21 cellular contexts compared by ENCODE assay signal in genomic region chr14:102580552-102581110, GRCh38. TPM values are rescaled to one million over a fixed set of nuclear protein-coding genes. Genes with fewer than 3 reads are reported as not detected.
DNase-seq lines count a peak whose midpoint lies in the region; ATAC-seq, FAIRE-seq and TF ChIP-seq lines count a peak whose summit lies in the region.
"Had no signal": no experiment of that assay in that cellular context is flagged by ENCODE, and none has a peak within 500 bp of the region (broad histone marks: within the 10 kb centered on the region; RNA-seq: fewer than 3 reads in every experiment).

No MANE protein-coding gene starts in this region.

- intact Hi-C loops in HepG2 (cut with micrococcal nuclease; ENCODE audit: unreplicated experiment), result no loop called here
- intact Hi-C loops in right lobe of liver (cut with DNase I), result no loop called here

- TF ChIP-seq CTCF in HepG2 (CRISPR knock-in tag; IDR thresholded peaks at IDR 0.05) (peak; percentile 35), right lobe of liver (IDR thresholded peaks at IDR 0.05) (no peak)

- H3K36me3 ChIP-seq in HepG2 (replicated peaks in 1 of 2; ENCODE audit: control insufficient read depth in 1 of 2, insufficient read depth in 2 of 2, low read length in 2 of 2) (no peaks in the 10 kb centered on the region), right lobe of liver (no peaks in the 10 kb centered on the region), Karpas-422 (ENCODE audit: insufficient read depth, low read length) (no peaks in the 10 kb centered on the region)
- H3K36me3 ChIP-seq: pancreas, tibial artery had no signal

- TF ChIP-seq POLR2A in HepG2 (IDR thresholded peaks at IDR 0.05; ENCODE audit: insufficient read depth in 1 of 2, low read depth in 2 of 2, low read length in 2 of 2) (no peak), right lobe of liver (IDR thresholded peaks at IDR 0.05) (no peak)

- peak overlapping the region; percentile 85 for H3K4me2 ChIP-seq in HepG2 (ENCODE audit: low read depth, low read length)
- no peak overlapping the region for H3K4me2 ChIP-seq in Karpas-422 (ENCODE audit: low read depth, low read length, poor library complexity, severe bottlenecking)

- POLR2A ChIA-PET in HepG2 (lab: Yijun Ruan, JAX), result interaction anchor here (1.3 kb wide), 1 partner anchor 56 kb away, joined by 4 read pairs; no protein-coding TSS in a partner anchor

- in situ Hi-C loops in HepG2 (cut with HindIII; ENCODE audit: extremely low pct_ligation_motif_present, low pct_unique_long_range_greater_than_20kb), result no loop called here

- TF ChIP-seq EP300 in HepG2 (IDR thresholded peaks at IDR 0.05; ENCODE audit: low read depth in 2 of 2, low read length in 2 of 2) (no peak), HepG2 (CRISPR knock-in tag; IDR thresholded peaks at IDR 0.05; ENCODE audit: borderline replicate concordance) (no peak)

- no TSS peak for BruUV-seq in HepG2 (replicated peaks; lab: Mats Ljungman, UMichigan)

- CTCF ChIA-PET in HepG2 (lab: Yijun Ruan, JAX; ENCODE audit: low intra/inter-chr PET ratio, low total read pairs), result no interaction called here

- H3K27ac ChIP-seq in HepG2 (ENCODE audit: extremely low read length, insufficient read depth, low read length), result no peak overlapping the region
- H3K27ac ChIP-seq in right lobe of liver, result no peak overlapping the region
- H3K27ac ChIP-seq in Karpas-422 (ENCODE audit: low read length), result no peak overlapping the region
- H3K27ac ChIP-seq: pancreas, tibial artery, VCaP had no signal

- H4K20me1 ChIP-seq in HepG2 (ENCODE audit: insufficient read depth, low read length), result no peaks in the 10 kb centered on the region
- H4K20me1 ChIP-seq in Karpas-422 (ENCODE audit: insufficient read depth, low read depth, low read length), result no peaks in the 10 kb centered on the region

- TF ChIP-seq RAD21 in HepG2 (CRISPR knock-in tag; IDR thresholded peaks at IDR 0.05), result no peak

- no peaks in the 10 kb centered on the region for H3K79me2 ChIP-seq in HepG2 (ENCODE audit: insufficient read depth, low read length)
- H3K79me2 ChIP-seq in Karpas-422 (ENCODE audit: low read length), result no peaks in the 10 kb centered on the region

- ATAC-seq in HepG2 (peak; percentile 55), right lobe of liver (no peak), esophagus mucosa (peak; percentile 53), HG03135 (IDR thresholded peaks at IDR 0.05; ENCODE audit: unreplicated experiment) (no peak)
- ATAC-seq: activated naive CD4-positive, alpha-beta T cell treated with anti-CD3 and anti-CD28 coated beads, Interleukin-2, amount 50 U/mL, for 72 hours; activated T-cell treated with anti-CD3 and anti-CD28 coated beads, Interleukin-2, amount 50 U/mL, for 4 hours; T-cell had no signal

- H3K27me3 ChIP-seq in HepG2 (ENCODE audit: control insufficient read depth in 1 of 2, insufficient read depth in 2 of 2, low read length in 2 of 2), result no peaks in the 10 kb centered on the region
- no peaks in the 10 kb centered on the region for H3K27me3 ChIP-seq in right lobe of liver
- H3K27me3 ChIP-seq in Karpas-422 (ENCODE audit: low read length), result 0 out of 2 replicates have a peak, but pooled peaks cover 3% of the 10 kb centered on the region
- H3K27me3 ChIP-seq: pancreas had no signal

- DNase-seq in HepG2 (ENCODE audit: low spot score), result no peak
- no peak for DNase-seq in right lobe of liver
- peak; percentile 19 for DNase-seq in RPMI7951 (ENCODE audit: low read depth)
- DNase-seq in anterior cingulate cortex (lab: John Stamatoyannopoulos, UW), result no peak
- DNase-seq in Karpas-422, result no peak
- DNase-seq in NCI-H69 (lab: John Stamatoyannopoulos, UW), result no peak
- DNase-seq: activated CD4-positive, alpha-beta memory T cell treated with anti-CD3 and anti-CD28 coated beads, Interleukin-2, amount 10 ng/mL, durations not matched to agents 7 days and 5 days; activated T-cell treated with anti-CD3 and anti-CD28 coated beads, Interleukin-2, amount 50 U/mL, for 4 hours; GDM1; NCI-H1417 treated with DMSO at 0.1 percent for 48 hours; NCI-H2171; pancreas; T-cell; tibial artery had no signal

- peak overlapping the region; percentile 19 to 58 (median 43); a peak in 5 of 6 replicates for H3K4me3 ChIP-seq in HepG2 (replicated peaks in 1 of 3; ENCODE audit: insufficient read depth in 1 of 3, low read depth in 2 of 3, low read length in 3 of 3)
- H3K4me3 ChIP-seq in right lobe of liver, result no peak overlapping the region
- no peak overlapping the region for H3K4me3 ChIP-seq in Karpas-422 (ENCODE audit: low read length)
- H3K4me3 ChIP-seq: pancreas, tibial artery had no signal

- no peak overlapping the region for H3K9ac ChIP-seq in HepG2 (ENCODE audit: insufficient read depth, low read depth, low read length)
- H3K9ac ChIP-seq in Karpas-422 (ENCODE audit: low read length), result no peak overlapping the region

- H3K9me3 ChIP-seq in HepG2 (ENCODE audit: low read length), result no peaks in the 10 kb centered on the region
- no peaks in the 10 kb centered on the region for H3K9me3 ChIP-seq in right lobe of liver
- H3K9me3 ChIP-seq in Karpas-422 (ENCODE audit: low read length), result no peaks in the 10 kb centered on the region
- H3K9me3 ChIP-seq: pancreas, tibial artery had no signal

- WGBS in HepG2 (ENCODE audit: low lambda C conversion rate), result 52% methylated on average over 8 of the region's 10 CpGs
- 88% methylated on average over 7 of the region's 10 CpGs for WGBS in right lobe of liver (ENCODE audit: insufficient coverage, low coverage, low lambda C conversion rate, missing lambda C conversion rate)

- no peaks in the 10 kb centered on the region for H3K9me2 ChIP-seq in Karpas-422 (replicated peaks; ENCODE audit: insufficient read depth, low read length)

- FAIRE-seq in HepG2 (lab: Jason Lieb, UNC), result no peak
- FAIRE-seq: A204.1, GM12891, pancreas, RCC 7860 had no signal

- peak overlapping the region; percentile 59 for H2AFZ ChIP-seq in HepG2 (ENCODE audit: low read length)
- no peak overlapping the region for H2AFZ ChIP-seq in Karpas-422 (ENCODE audit: low read length)

- H3K4me1 ChIP-seq in HepG2 (ENCODE audit: insufficient read depth, low read length), result peaks cover 82% of the 10 kb centered on the region
- H3K4me1 ChIP-seq in right lobe of liver, result no peaks in the 10 kb centered on the region
- H3K4me1 ChIP-seq in Karpas-422 (ENCODE audit: low read length), result peaks cover 10% of the 10 kb centered on the region
- H3K4me1 ChIP-seq: pancreas, tibial artery had no signal

TF ChIP-seq in HepG2, 621 proteins besides CTCF, POLR2A, EP300 and RAD21 (continues in another document):
- TF ChIP-seq TAF1 (CRISPR knock-in tag; IDR thresholded peaks at IDR 0.05) (no peak), ZNF121 (CRISPR knock-in tag; IDR thresholded peaks at IDR 0.05) (no peak), NFIC (IDR thresholded peaks at IDR 0.05; ENCODE audit: low read length) (no peak), ZNF570 (CRISPR knock-in tag; IDR thresholded peaks at IDR 0.05; ENCODE audit: borderline replicate concordance) (no peak)
- TF ChIP-seq, protein P1, sequence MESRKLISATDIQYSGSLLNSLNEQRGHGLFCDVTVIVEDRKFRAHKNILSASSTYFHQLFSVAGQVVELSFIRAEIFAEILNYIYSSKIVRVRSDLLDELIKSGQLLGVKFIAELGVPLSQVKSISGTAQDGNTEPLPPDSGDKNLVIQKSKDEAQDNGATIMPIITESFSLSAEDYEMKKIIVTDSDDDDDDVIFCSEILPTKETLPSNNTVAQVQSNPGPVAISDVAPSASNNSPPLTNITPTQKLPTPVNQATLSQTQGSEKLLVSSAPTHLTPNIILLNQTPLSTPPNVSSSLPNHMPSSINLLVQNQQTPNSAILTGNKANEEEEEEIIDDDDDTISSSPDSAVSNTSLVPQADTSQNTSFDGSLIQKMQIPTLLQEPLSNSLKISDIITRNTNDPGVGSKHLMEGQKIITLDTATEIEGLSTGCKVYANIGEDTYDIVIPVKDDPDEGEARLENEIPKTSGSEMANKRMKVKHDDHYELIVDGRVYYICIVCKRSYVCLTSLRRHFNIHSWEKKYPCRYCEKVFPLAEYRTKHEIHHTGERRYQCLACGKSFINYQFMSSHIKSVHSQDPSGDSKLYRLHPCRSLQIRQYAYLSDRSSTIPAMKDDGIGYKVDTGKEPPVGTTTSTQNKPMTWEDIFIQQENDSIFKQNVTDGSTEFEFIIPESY (CRISPR knock-in tag; IDR thresholded peaks at IDR 0.05), result 0 out of 2 replicates have a peak, but pooled peaks have one; percentile 9

RNA-seq across cellular contexts. Expression of gene RCOR1, which starts 11.8 kb away (rescaled TPM):
- total RNA-seq in HepG2 (2016; rRNA removed; fragmentation: Illumina TruSeq; extraction: Trizol) (11.1 and 14.8 TPM in 2 replicates), right lobe of liver (10 to 100 TPM in 2 of 6 experiments, 1 to 10 TPM in 4; 7.5 to 14.1 (median 8.7) TPM), esophagus mucosa (52.8 TPM)
- 5.2 and 6.2 TPM in 2 replicates for total RNA-seq in HepG2 (2016; cell fraction: cytosol; rRNA removed; fragmentation: Illumina TruSeq; extraction: Trizol; ENCODE audit: low read depth)
- total RNA-seq in HepG2 (2016; cell fraction: insoluble cytoplasmic fraction; rRNA removed; fragmentation: Illumina TruSeq; extraction: Trizol), result 10.9 and 13.8 TPM in 2 replicates
- 6.6 and 7.2 TPM in 2 replicates for total RNA-seq in HepG2 (2016; cell fraction: membrane; rRNA removed; fragmentation: Illumina TruSeq; extraction: Trizol)
- 15.7 and 18.1 TPM in 2 replicates for total RNA-seq in HepG2 (2016; cell fraction: nucleus; rRNA removed; fragmentation: Illumina TruSeq; extraction: Trizol)
- polyA plus RNA-seq in HepG2 (2011; rRNA removed), result 10.2 and 10.5 TPM in 2 replicates
- polyA plus RNA-seq in HepG2 (2011; cell fraction: cytosol; rRNA removed), result 5.8 and 9.2 TPM in 2 replicates
- 7.8 and 8.1 TPM in 2 replicates for polyA plus RNA-seq in HepG2 (2011; cell fraction: nucleus; rRNA removed)
- 12.0 and 12.1 TPM in 2 replicates for polyA plus RNA-seq in HepG2 (2012)
- 0.57 and 0.69 TPM in 2 replicates for polyA plus RNA-seq in HepG2 (2016; cell fraction: cytosol; fragmentation: Illumina TruSeq; extraction: Trizol; ENCODE audit: low read depth)
- 14.2 and 16.0 TPM in 2 replicates for polyA plus RNA-seq in HepG2 (2016; cell fraction: insoluble cytoplasmic fraction; fragmentation: Illumina TruSeq; extraction: Trizol; ENCODE audit: low read depth)
- polyA plus RNA-seq in HepG2 (2016; cell fraction: membrane; fragmentation: Illumina TruSeq; extraction: Trizol; ENCODE audit: low read depth), result 1.9 and 2.5 TPM in 2 replicates
- 19.9 and 20.7 TPM in 2 replicates for polyA plus RNA-seq in HepG2 (2016; cell fraction: nucleus; fragmentation: Illumina TruSeq; extraction: Trizol; ENCODE audit: insufficient read depth, low read depth)
- 15.4 and 22.7 TPM in 2 replicates for polyA minus RNA-seq in HepG2 (2011; rRNA and poly(A)+ RNA removed; ENCODE audit: low replicate concordance)
- polyA minus RNA-seq in HepG2 (2011; cell fraction: cytosol; rRNA and poly(A)+ RNA removed), result 11.9 and 12.5 TPM in 2 replicates
- polyA minus RNA-seq in HepG2 (2011; cell fraction: nucleus; rRNA and poly(A)+ RNA removed), result 25.1 TPM in 2 replicates
- 10.7 and 12.1 TPM in 2 replicates for total RNA-seq in RPMI7951 (2014; rRNA removed; shearing (Covaris generic))
- total RNA-seq in Karpas-422 (2014; rRNA removed; shearing (Covaris generic); ENCODE audit: low replicate concordance), result 23.3 and 46.9 TPM in 2 replicates

Comparison
In these comparisons a context has a peak if more than half of its experiments do, and no peak if none do; other contexts are left out.
1. ATAC-seq: peak in HepG2 (single experiment) and esophagus mucosa (single experiment); none in right lobe of liver (0 of 4) and HG03135 (single experiment).
2. H3K4me3 ChIP-seq: peak in HepG2 (3 of 3); none in right lobe of liver (0 of 3) and Karpas-422 (single experiment).